In genomic region chr4:98603683-98604573, GRCh38 we compare ENCODE assay signal across 12 cellular contexts. TPM values are rescaled to one million over a fixed set of nuclear protein-coding genes. Genes with fewer than 3 reads are reported as not detected.
DNase-seq lines count a peak whose midpoint lies in the region; ATAC-seq and TF ChIP-seq lines count a peak whose summit lies in the region.
"Had no signal": no experiment of that assay in that cellular context is flagged by ENCODE, and none has a peak within 500 bp of the region (broad histone marks: within the 10 kb centered on the region; RNA-seq: fewer than 3 reads in every experiment).

No MANE protein-coding gene starts in this region.

- no peak for TF ChIP-seq CTCF in esophagus squamous epithelium (IDR thresholded peaks at IDR 0.05)

- H3K27me3 Mint-ChIP-seq in CD4-positive, CD25-positive, alpha-beta regulatory T cell, result no peaks in the 10 kb centered on the region

- peak overlapping the region; percentile 34 for H3K27ac ChIP-seq in CD4-positive, CD25-positive, alpha-beta regulatory T cell (ENCODE audit: insufficient read depth, low read length, poor library complexity, severe bottlenecking)
- H3K27ac ChIP-seq in esophagus squamous epithelium, result no peak overlapping the region
- H3K27ac ChIP-seq: stomach had no signal

- peaks cover 5% of the 10 kb centered on the region for H3K36me3 Mint-ChIP-seq in CD4-positive, CD25-positive, alpha-beta regulatory T cell

- H3K27me3 ChIP-seq in CD4-positive, CD25-positive, alpha-beta regulatory T cell (ENCODE audit: control insufficient read depth, insufficient read depth, low read length), result no peaks in the 10 kb centered on the region
- H3K27me3 ChIP-seq in esophagus squamous epithelium, result no peaks in the 10 kb centered on the region
- H3K27me3 ChIP-seq: stomach had no signal

- 55 to 69% methylated on average over 11 of the region's 11 CpGs for WGBS in esophagus squamous epithelium, 2 donors

- peak; percentile 50 to 60 for ATAC-seq in CD4-positive, CD25-positive, alpha-beta regulatory T cell (ENCODE audit: low read depth in 2 of 2)
- ATAC-seq in GM18520 (IDR thresholded peaks at IDR 0.05; ENCODE audit: unreplicated experiment), result peak; percentile 34

- H3K9me3 Mint-ChIP-seq in CD4-positive, CD25-positive, alpha-beta regulatory T cell, result peaks cover 0 to 5% (median 0%) of the 10 kb centered on the region in 7 donors

- peaks cover 69% of the 10 kb centered on the region for H3K4me1 ChIP-seq in CD4-positive, CD25-positive, alpha-beta regulatory T cell (ENCODE audit: control insufficient read depth, insufficient read depth, low read length, poor library complexity, severe bottlenecking)
- peaks cover 0 to 17% (median 0%) of the 10 kb centered on the region in 3 donors for H3K4me1 ChIP-seq in esophagus squamous epithelium

- H3K4me3 ChIP-seq in CD4-positive, CD25-positive, alpha-beta regulatory T cell (ENCODE audit: low read depth, low read length), result peak overlapping the region; percentile 73
- no peak overlapping the region for H3K4me3 ChIP-seq in esophagus squamous epithelium
- H3K4me3 ChIP-seq: stomach had no signal

- no peaks in the 10 kb centered on the region for H3K36me3 ChIP-seq in CD4-positive, CD25-positive, alpha-beta regulatory T cell (ENCODE audit: control insufficient read depth, insufficient read depth, low read length)
- H3K36me3 ChIP-seq in esophagus squamous epithelium, result no peaks in the 10 kb centered on the region
- H3K36me3 ChIP-seq: stomach had no signal

- peak in 2 of 3 donors; percentile 23 to 38 for DNase-seq in CD4-positive, CD25-positive, alpha-beta regulatory T cell
- DNase-seq in amniotic epithelial cell (ENCODE audit: low read depth) (peak; percentile 75), midbrain (lab: John Stamatoyannopoulos, UW) (peak; percentile 54), AG20443 (ENCODE audit: low spot score) (no peak), NCI-H2107 treated with DMSO at 0.1 percent for 48 hours (lab: John Stamatoyannopoulos, UW; ENCODE audit: unreplicated experiment) (no peak), esophagus squamous epithelium (lab: John Stamatoyannopoulos, UW) (no peak)
- no peak for DNase-seq in stimulated activated CD8-positive, alpha-beta memory T cell treated with anti-CD3 and anti-CD28 coated beads, Interleukin-4, amount 100 ng/mL, for 48 hours
- DNase-seq: NCI-H1694; stimulated activated CD4-positive, alpha-beta T cell treated with anti-CD3 and anti-CD28 coated beads, Interleukin-15, amount 100 ng/mL, for 24 hours; stomach; T-helper 9 cell had no signal

- peak overlapping the region; percentile 32 to 83 (median 83) for H3K27ac Mint-ChIP-seq in CD4-positive, CD25-positive, alpha-beta regulatory T cell

- H3K4me1 Mint-ChIP-seq in CD4-positive, CD25-positive, alpha-beta regulatory T cell, result peaks cover 54 to 78% (median 70%) of the 10 kb centered on the region in 4 donors

- H3K9me3 ChIP-seq in CD4-positive, CD25-positive, alpha-beta regulatory T cell (ENCODE audit: control insufficient read depth in 2 of 2, low read length in 2 of 2), result peaks cover 0 to 5% of the 10 kb centered on the region in 2 experiments
- peaks cover 0 to 5% (median 0%) of the 10 kb centered on the region in 3 donors for H3K9me3 ChIP-seq in esophagus squamous epithelium

- intact Hi-C loops in esophagus squamous epithelium (cut with DNase I), result no loop called here

- peak overlapping the region; percentile 39 to 75 (median 66) for H3K4me3 Mint-ChIP-seq in CD4-positive, CD25-positive, alpha-beta regulatory T cell

- no peak for TF ChIP-seq POLR2A in esophagus squamous epithelium (IDR thresholded peaks at IDR 0.05)

RNA-seq across cellular contexts. Expression of gene TSPAN5, which starts 54.5 kb away (rescaled TPM):
- 21.2 TPM for total RNA-seq in CD4-positive, CD25-positive, alpha-beta regulatory T cell
- 10 to 100 TPM; 38.8 to 52.7 (median 43.9) TPM for polyA plus RNA-seq in CD4-positive, CD25-positive, alpha-beta regulatory T cell
- total RNA-seq in esophagus squamous epithelium, result 10 to 100 TPM; 10.9 to 19.0 (median 13.9) TPM

Comparison
In these comparisons a context has a peak if more than half of its experiments do, and no peak if none do; other contexts are left out.
1. DNase-seq: peak in CD4-positive, CD25-positive, alpha-beta regulatory T cell (2 of 3), amniotic epithelial cell (single experiment) and midbrain (single experiment); none in stimulated activated CD8-positive, alpha-beta memory T cell treated with anti-CD3 and anti-CD28 coated beads, Interleukin-4, amount 100 ng/mL, for 48 hours (single experiment), AG20443 (single experiment), NCI-H2107 treated with DMSO at 0.1 percent for 48 hours (single experiment) and esophagus squamous epithelium (single experiment).